ENCODE assay signal across 8 cellular contexts in genomic region chr16:4414187-4414909, GRCh38. TPM values are rescaled to one million over a fixed set of nuclear protein-coding genes. Genes with fewer than 3 reads are reported as not detected.
DNase-seq lines count a peak whose midpoint lies in the region; ATAC-seq and TF ChIP-seq lines count a peak whose summit lies in the region.

No MANE protein-coding gene starts in this region.

- POLR2A ChIA-PET in CD8-positive, alpha-beta memory T cell (lab: Charles Lee): interaction anchor here (0.6 to 2.8 kb wide), 5 partner anchors 52 to 1985 kb away, joined by 3 to 18 read pairs (median 3); partner anchors contain the start of genes CCNF, HMOX2 and NMRAL1

- no peaks in the 10 kb centered on the region for H3K9me3 ChIP-seq in CD8-positive, alpha-beta memory T cell (ENCODE audit: low read length)
- H3K9me3 ChIP-seq in Karpas-422 (ENCODE audit: low read length) (no peaks in the 10 kb centered on the region), prostate gland (no peaks in the 10 kb centered on the region), esophagus squamous epithelium (no peaks in the 10 kb centered on the region)

- peak; percentile 62 for ATAC-seq in GM21390 (IDR thresholded peaks at IDR 0.05; ENCODE audit: unreplicated experiment)

- H3K4me1 ChIP-seq in CD8-positive, alpha-beta memory T cell (ENCODE audit: insufficient read depth, low read length): peaks cover 49% of the 10 kb centered on the region
- H3K4me1 ChIP-seq in Karpas-422 (ENCODE audit: low read length) (peaks cover 24% of the 10 kb centered on the region), prostate gland (replicated peaks) (peaks cover 11% of the 10 kb centered on the region), esophagus squamous epithelium (peaks cover 18 to 65% (median 18%) of the 10 kb centered on the region in 3 donors)

- TF ChIP-seq POLR2A in prostate gland (IDR thresholded peaks at IDR 0.05): no peak
- TF ChIP-seq POLR2A in esophagus squamous epithelium (IDR thresholded peaks at IDR 0.05): no peak

- TF ChIP-seq CTCF in prostate gland (IDR thresholded peaks at IDR 0.05) (no peak), esophagus squamous epithelium (IDR thresholded peaks at IDR 0.05) (no peak)

- H3K27ac ChIP-seq in CD8-positive, alpha-beta memory T cell (ENCODE audit: low read depth, low read length): peak overlapping the region; percentile 98
- H3K27ac ChIP-seq in Karpas-422 (ENCODE audit: low read length) (peak overlapping the region; percentile 62), prostate gland (no peak overlapping the region), esophagus squamous epithelium (peak overlapping the region in 1 of 4 donors; percentile 93)

- peak overlapping the region; percentile 91 to 100 (median 98) for H3K27ac Mint-ChIP-seq in CD8-positive, alpha-beta memory T cell

- no peak overlapping the region for H2AFZ ChIP-seq in Karpas-422 (ENCODE audit: low read length)

- no peaks in the 10 kb centered on the region for H3K9me2 ChIP-seq in Karpas-422 (replicated peaks; ENCODE audit: insufficient read depth, low read length)

- CTCF ChIA-PET in CD8-positive, alpha-beta memory T cell (lab: Charles Lee): interaction anchor here (1.0 to 5.8 kb wide), 5 partner anchors 11 to 134 kb away, joined by 3 to 34 read pairs (median 5); partner anchors contain the start of gene HMOX2

- H3K9me3 Mint-ChIP-seq in CD8-positive, alpha-beta memory T cell: no peaks in the 10 kb centered on the region

- peak overlapping the region; percentile 89 to 98 (median 95) for H3K4me3 Mint-ChIP-seq in CD8-positive, alpha-beta memory T cell

- peaks cover 43% of the 10 kb centered on the region for H3K79me2 ChIP-seq in Karpas-422 (ENCODE audit: low read length)

- H3K4me1 Mint-ChIP-seq in CD8-positive, alpha-beta memory T cell: peaks cover 42 to 57% (median 55%) of the 10 kb centered on the region in 3 donors

- 82% methylated on average over 7 of the region's 7 CpGs for WGBS in prostate gland
- 74 to 91% methylated on average over 7 of the region's 7 CpGs for WGBS in esophagus squamous epithelium, 2 donors

- peak overlapping the region; percentile 96 for H3K9ac ChIP-seq in Karpas-422 (ENCODE audit: low read length)

- peaks cover 38% of the 10 kb centered on the region for H3K36me3 ChIP-seq in CD8-positive, alpha-beta memory T cell (ENCODE audit: insufficient read depth, low read length)
- H3K36me3 ChIP-seq in Karpas-422 (ENCODE audit: insufficient read depth, low read length): peaks cover 6% of the 10 kb centered on the region
- H3K36me3 ChIP-seq in prostate gland: no peaks in the 10 kb centered on the region
- H3K36me3 ChIP-seq in esophagus squamous epithelium: peaks cover 5 to 31% (median 6%) of the 10 kb centered on the region in 3 donors

- peaks cover 12% of the 10 kb centered on the region; the same call in 1 of the 2 replicates for H4K20me1 ChIP-seq in Karpas-422 (ENCODE audit: insufficient read depth, low read depth, low read length)

- DNase-seq in CD8-positive, alpha-beta memory T cell: peak; percentile 74 to 94 (median 91)
- DNase-seq in Karpas-422: peak; percentile 65
- DNase-seq in activated T-helper 1 cell treated with Interleukin-2 at 50 U/mL for 16 hours (ENCODE audit: low read depth): peak; percentile 69
- peak; percentile 60 for DNase-seq in stimulated activated CD4-positive, alpha-beta T cell treated with anti-CD3 and anti-CD28 coated beads, Interleukin-12 subunit alpha, Interleukin-12 subunit beta, amount 100 ng/mL, for 4 hours
- DNase-seq in foreskin melanocyte: no peak
- no peak for DNase-seq in prostate gland (ENCODE audit: low spot score)
- DNase-seq in esophagus squamous epithelium (lab: John Stamatoyannopoulos, UW): no peak

- intact Hi-C loops in prostate gland (cut with DNase I) (no loop called here), esophagus squamous epithelium (cut with DNase I) (no loop called here)

- peak overlapping the region; percentile 98 for H3K4me2 ChIP-seq in Karpas-422 (ENCODE audit: low read depth, low read length, poor library complexity, severe bottlenecking)

- peak overlapping the region; percentile 88 for H3K4me3 ChIP-seq in CD8-positive, alpha-beta memory T cell (ENCODE audit: low read length)
- H3K4me3 ChIP-seq in Karpas-422 (ENCODE audit: low read length): peak overlapping the region; percentile 78
- no peak overlapping the region for H3K4me3 ChIP-seq in prostate gland
- no peak overlapping the region for H3K4me3 ChIP-seq in esophagus squamous epithelium

- peaks cover 0 to 2% of the 10 kb centered on the region in 2 donors for H3K27me3 Mint-ChIP-seq in CD8-positive, alpha-beta memory T cell

- H3K27me3 ChIP-seq in CD8-positive, alpha-beta memory T cell (ENCODE audit: insufficient read depth, low read length, poor library complexity, severe bottlenecking): no peaks in the 10 kb centered on the region
- H3K27me3 ChIP-seq in Karpas-422 (ENCODE audit: low read length) (no peaks in the 10 kb centered on the region), prostate gland (replicated peaks; ENCODE audit: insufficient read depth) (no peaks in the 10 kb centered on the region), esophagus squamous epithelium (no peaks in the 10 kb centered on the region)

- H3K36me3 Mint-ChIP-seq in CD8-positive, alpha-beta memory T cell: peaks cover 0 to 53% (median 0%) of the 10 kb centered on the region in 3 donors

RNA-seq across cellular contexts. Expression of gene CORO7, which starts 2.0 kb away (rescaled TPM):
- total RNA-seq in CD8-positive, alpha-beta memory T cell: 10 to 100 TPM; 92.0 to 96.3 TPM
- polyA plus RNA-seq in CD8-positive, alpha-beta memory T cell: 129 TPM
- 46.2 and 84.9 TPM in 2 replicates for total RNA-seq in Karpas-422 (2014; rRNA removed; shearing (Covaris generic); ENCODE audit: low replicate concordance)
- 100 to 1,000 TPM in 1 of 2 donors, 10 to 100 TPM in 1; 24.1 to 122 TPM for total RNA-seq in prostate gland
- total RNA-seq in esophagus squamous epithelium: 10 to 100 TPM; 15.8 to 25.9 (median 17.8) TPM

RNA-seq across cellular contexts. Expression of gene DNAJA3, which starts 11.3 kb away (rescaled TPM):
- 100 to 1,000 TPM; 104 to 108 TPM for total RNA-seq in CD8-positive, alpha-beta memory T cell
- polyA plus RNA-seq in CD8-positive, alpha-beta memory T cell: 51.1 TPM
- 56.5 and 74.7 TPM in 2 replicates for total RNA-seq in Karpas-422 (2014; rRNA removed; shearing (Covaris generic); ENCODE audit: low replicate concordance)
- 10 to 100 TPM; 47.6 to 60.0 TPM for total RNA-seq in prostate gland
- 10 to 100 TPM; 45.2 to 59.1 (median 49.1) TPM for total RNA-seq in esophagus squamous epithelium

RNA-seq across cellular contexts. Expression of gene VASN, which starts 42.7 kb away (rescaled TPM):
- under 1 TPM in 1 of 2 experiments, not detected in 1; 0.31 TPM for total RNA-seq in CD8-positive, alpha-beta memory T cell
- not detected for polyA plus RNA-seq in CD8-positive, alpha-beta memory T cell
- 4.1 and 8.9 TPM in 2 replicates for total RNA-seq in Karpas-422 (2014; rRNA removed; shearing (Covaris generic); ENCODE audit: low replicate concordance)
- total RNA-seq in prostate gland (10 to 100 TPM; 13.1 to 97.4 TPM), esophagus squamous epithelium (10 to 100 TPM in 3 of 4 donors, 1 to 10 TPM in 1; 9.2 to 20.2 (median 14.2) TPM)

Comparison
In these comparisons a context has a peak if more than half of its experiments do, and no peak if none do; other contexts are left out.
1. DNase-seq: peak in CD8-positive, alpha-beta memory T cell (5 of 5), Karpas-422 (single experiment), activated T-helper 1 cell treated with Interleukin-2 at 50 U/mL for 16 hours (single experiment) and stimulated activated CD4-positive, alpha-beta T cell treated with anti-CD3 and anti-CD28 coated beads, Interleukin-12 subunit alpha, Interleukin-12 subunit beta, amount 100 ng/mL, for 4 hours (single experiment); none in foreskin melanocyte (single experiment), prostate gland (single experiment) and esophagus squamous epithelium (single experiment).
2. H3K27ac ChIP-seq: peak in CD8-positive, alpha-beta memory T cell (single experiment) and Karpas-422 (single experiment); none in prostate gland (0 of 2).
3. H3K4me3 ChIP-seq: peak in CD8-positive, alpha-beta memory T cell (single experiment) and Karpas-422 (single experiment); none in prostate gland (0 of 2) and esophagus squamous epithelium (0 of 4).